In genomic region chr7:55411844-55412243, GRCh38 we compare ENCODE assay signal across 2 cellular contexts.
TF ChIP-seq lines count a peak whose summit lies in the region.

No MANE protein-coding gene starts in this region.

TF ChIP-seq in liver, 16 proteins besides CTCF, POLR2A, EP300 and RAD21 (continued from another document):
- TF ChIP-seq REST (IDR thresholded peaks at IDR 0.05), result no peak
- TF ChIP-seq HNF4G (IDR thresholded peaks at IDR 0.05), result peak; percentile 21
- no peak for TF ChIP-seq ATF3 (IDR thresholded peaks at IDR 0.05)
- no peak for TF ChIP-seq ZBTB33 (IDR thresholded peaks at IDR 0.05)
- TF ChIP-seq TAF1 (conservative IDR thresholded peaks at IDR 0.05), result no peak
- no peak for TF ChIP-seq GABPA (IDR thresholded peaks at IDR 0.05 in 1 of 2, conservative IDR thresholded peaks at IDR 0.05 in 1 of 2)
- TF ChIP-seq JUND (IDR thresholded peaks at IDR 0.05), result peak in 1 of 2 donors; percentile 44
- TF ChIP-seq HNF4A (conservative IDR thresholded peaks at IDR 0.05), result peak; percentile 69 to 78
- no peak for TF ChIP-seq FOXA2 (IDR thresholded peaks at IDR 0.05)
- TF ChIP-seq EGR1 (IDR thresholded peaks at IDR 0.05; ENCODE audit: low read depth in 2 of 2), result no peak
- TF ChIP-seq YY1 (IDR thresholded peaks at IDR 0.05), result peak; percentile 45
- peak; percentile 21 for TF ChIP-seq MAX (IDR thresholded peaks at IDR 0.05)
- peak; percentile 78 to 92 for TF ChIP-seq RXRA (IDR thresholded peaks at IDR 0.05)
- peak; percentile 76 for TF ChIP-seq SP1 (IDR thresholded peaks at IDR 0.05)

TF ChIP-seq in HepG2, 621 proteins besides CTCF, POLR2A, EP300 and RAD21:
- TF ChIP-seq ARID4A (CRISPR knock-in tag; IDR thresholded peaks at IDR 0.05; ENCODE audit: borderline replicate concordance) (no peak), ZNF260 (CRISPR knock-in tag; IDR thresholded peaks at IDR 0.05; ENCODE audit: borderline replicate concordance, low read depth) (no peak), BCLAF1 (IDR thresholded peaks at IDR 0.05) (no peak), MXD3 (CRISPR knock-in tag; IDR thresholded peaks at IDR 0.05) (no peak), ZC3H4 (CRISPR knock-in tag; IDR thresholded peaks at IDR 0.05; ENCODE audit: borderline replicate concordance) (no peak)
